2 cellular contexts compared by ENCODE assay signal in the genomic region with DNA sequence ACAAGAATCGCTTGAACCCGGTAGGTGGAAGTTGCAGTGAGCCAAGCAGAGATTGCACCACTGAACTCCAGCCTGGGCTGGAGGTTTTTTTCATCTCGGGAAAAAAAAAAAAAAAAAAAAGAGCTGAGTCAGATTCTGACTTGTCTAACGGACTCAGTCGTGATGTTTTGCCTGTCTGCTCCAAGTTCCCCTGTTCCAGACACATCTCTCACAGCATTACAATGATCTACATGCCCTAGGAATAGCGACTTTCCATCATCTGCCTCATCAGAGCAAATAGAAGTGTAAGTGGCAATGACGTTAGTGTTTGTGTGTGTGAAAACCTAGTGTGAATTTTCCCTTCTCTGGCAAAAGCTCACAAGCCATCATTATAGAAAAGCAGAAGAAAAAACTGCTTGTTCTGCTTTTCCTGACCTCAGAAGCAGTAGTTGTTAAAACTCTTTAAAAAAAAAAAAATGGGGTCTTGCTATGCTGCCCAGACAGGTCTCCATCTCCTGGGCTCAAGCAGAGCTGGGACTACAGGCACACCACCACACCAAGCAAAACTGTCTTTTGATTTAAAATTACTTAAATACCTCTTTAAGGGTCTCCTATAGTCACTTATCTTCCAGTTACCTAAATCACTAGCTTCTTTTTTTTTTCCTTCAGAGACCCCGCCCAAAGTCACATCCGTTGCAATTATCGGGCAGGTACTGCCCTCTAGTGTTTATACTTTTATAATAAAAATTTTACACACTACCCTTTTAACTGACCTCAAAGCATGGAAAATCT.
A peak's percentile ranks its signal among the peaks of the same experiment; 100 is the strongest.
TF ChIP-seq lines count a peak whose summit lies in the region.

No MANE protein-coding gene starts in this region.

TF ChIP-seq in Ishikawa, 13 proteins besides CTCF, POLR2A, EP300 and RAD21:
- TF ChIP-seq YY1 (IDR thresholded peaks at IDR 0.05; ENCODE audit: low read depth) (no peak), TEAD4 (IDR thresholded peaks at IDR 0.05) (no peak)
- TF ChIP-seq, protein P1, sequence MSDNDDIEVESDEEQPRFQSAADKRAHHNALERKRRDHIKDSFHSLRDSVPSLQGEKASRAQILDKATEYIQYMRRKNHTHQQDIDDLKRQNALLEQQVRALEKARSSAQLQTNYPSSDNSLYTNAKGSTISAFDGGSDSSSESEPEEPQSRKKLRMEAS (IDR thresholded peaks at IDR 0.05): no peak
TF ChIP-seq in Ishikawa: peak in this region for 0.

TF ChIP-seq in GM12878, 131 proteins besides CTCF, POLR2A, EP300 and RAD21:
- TF ChIP-seq CEBPB (IDR thresholded peaks at IDR 0.05; ENCODE audit: borderline replicate concordance in 1 of 2, low read depth in 2 of 2, low read length in 2 of 2) (no peak), IKZF2 (IDR thresholded peaks at IDR 0.05) (peak; percentile 85 to 93; a peak in 3 of 4 replicates), IRF3 (IDR thresholded peaks at IDR 0.05) (no peak), SMC3 (IDR thresholded peaks at IDR 0.05; ENCODE audit: borderline replicate concordance, low read length) (peak; percentile 47; the same call in 1 of the 2 replicates), MTA2 (IDR thresholded peaks at IDR 0.05; ENCODE audit: low read depth) (peak; percentile 85), ATF7 (IDR thresholded peaks at IDR 0.05; ENCODE audit: low read depth) (peak; percentile 77), NBN (IDR thresholded peaks at IDR 0.05) (0 out of 2 replicates have a peak, but pooled peaks have one; percentile 48), WRNIP1 (IDR thresholded peaks at IDR 0.05; ENCODE audit: borderline replicate concordance, low read depth, low read length) (no peak), DPF2 (IDR thresholded peaks at IDR 0.05) (peak; percentile 55), CHD2 (IDR thresholded peaks at IDR 0.05; ENCODE audit: borderline replicate concordance, low read depth, low read length) (0 out of 2 replicates have a peak, but pooled peaks have one; percentile 16), BACH1 (IDR thresholded peaks at IDR 0.05; ENCODE audit: borderline replicate concordance) (peak; percentile 31; the same call in 1 of the 2 replicates), ZNF384 (IDR thresholded peaks at IDR 0.05; ENCODE audit: borderline replicate concordance, low read depth, low read length) (peak; percentile 88), IKZF1 (conservative IDR thresholded peaks at IDR 0.05) (peak; percentile 76), RELB (IDR thresholded peaks at IDR 0.05; ENCODE audit: low read depth) (peak; percentile 87)
- TF ChIP-seq, protein P2, sequence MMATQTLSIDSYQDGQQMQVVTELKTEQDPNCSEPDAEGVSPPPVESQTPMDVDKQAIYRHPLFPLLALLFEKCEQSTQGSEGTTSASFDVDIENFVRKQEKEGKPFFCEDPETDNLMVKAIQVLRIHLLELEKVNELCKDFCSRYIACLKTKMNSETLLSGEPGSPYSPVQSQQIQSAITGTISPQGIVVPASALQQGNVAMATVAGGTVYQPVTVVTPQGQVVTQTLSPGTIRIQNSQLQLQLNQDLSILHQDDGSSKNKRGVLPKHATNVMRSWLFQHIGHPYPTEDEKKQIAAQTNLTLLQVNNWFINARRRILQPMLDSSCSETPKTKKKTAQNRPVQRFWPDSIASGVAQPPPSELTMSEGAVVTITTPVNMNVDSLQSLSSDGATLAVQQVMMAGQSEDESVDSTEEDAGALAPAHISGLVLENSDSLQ (IDR thresholded peaks at IDR 0.05): no peak
